ENCODE assay signal across 34 cellular contexts in the genomic region with DNA sequence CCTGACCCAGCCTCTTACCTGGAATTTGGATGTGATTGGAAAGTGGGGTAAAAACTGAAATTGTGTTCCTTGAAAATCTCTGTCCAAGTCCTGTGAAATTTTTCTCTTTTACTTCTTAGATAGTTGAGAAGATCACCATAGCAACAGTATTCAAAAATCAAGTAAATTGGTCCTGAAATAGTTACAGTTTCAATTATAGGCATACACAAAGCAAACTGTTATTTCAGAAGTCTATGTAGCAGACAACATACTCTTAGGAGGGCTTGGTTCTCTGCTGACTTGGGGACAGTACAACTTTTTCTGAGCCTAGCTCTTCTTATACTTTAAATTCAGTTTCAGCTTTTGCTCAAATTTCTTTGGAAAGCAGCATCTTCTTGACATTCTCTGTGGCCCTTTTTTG. TPM values are rescaled to one million over a fixed set of nuclear protein-coding genes. Genes with fewer than 3 reads are reported as not detected.
"Had no signal": no experiment of that assay in that cellular context is flagged by ENCODE, and none has a peak within 500 bp of the region (broad histone marks: within the 10 kb centered on the region; RNA-seq: fewer than 3 reads in every experiment).

No MANE protein-coding gene starts in this region.

- DNase-seq: activated B cell treated with CpG ODN at 0.5 μM for 24 hours; activated CD4-positive, alpha-beta memory T cell treated with anti-CD3 and anti-CD28 coated beads, Interleukin-2, amount 10 ng/mL, durations not matched to agents 7 days and 5 days; activated CD4-positive, alpha-beta T cell treated with anti-CD3 and anti-CD28 coated beads for 48 hours; activated CD4-positive, alpha-beta T cell treated with anti-CD3 and anti-CD28 coated beads, Interleukin-2, amount 10 ng/mL, durations not matched to agents 7 days and 5 days; activated CD4-positive, alpha-beta T cell treated with anti-CD3 and anti-CD28 coated beads, Interleukin-2, amount 50 U/mL, for 48 hours; activated CD4-positive, CD25-positive, alpha-beta regulatory T cell treated with anti-CD3 and anti-CD28 coated beads, Interleukin-2, amount 50 U/mL, for 72 hours; activated CD8-positive, alpha-beta memory T cell treated with anti-CD3 and anti-CD28 coated beads for 24 hours; activated CD8-positive, alpha-beta memory T cell treated with anti-CD3 and anti-CD28 coated beads, Interleukin-2, amount 10 ng/mL, durations not matched to agents 7 days and 5 days; activated CD8-positive, alpha-beta memory T cell treated with anti-CD3 and anti-CD28 coated beads, Interleukin-2, amount 50 U/mL, for 48 hours; activated CD8-positive, alpha-beta T cell treated with anti-CD3 and anti-CD28 coated beads, Interleukin-2, amount 10 ng/mL, durations not matched to agents 7 days and 5 days; activated effector memory CD4-positive, alpha-beta T cell treated with Interleukin-2 at 50 U/mL for 16 hours; activated gamma-delta T cell; activated naive CD4-positive, alpha-beta T cell treated with anti-CD3 and anti-CD28 coated beads, Interleukin-2, amount 10 ng/mL, durations not matched to agents 7 days and 5 days; activated naive CD4-positive, alpha-beta T cell treated with Interleukin-2 at 50 U/mL for 16 hours; activated naive CD8-positive, alpha-beta T cell treated with anti-CD3 and anti-CD28 coated beads, Interleukin-2, amount 10 ng/mL, durations not matched to agents 7 days and 5 days; activated naive CD8-positive, alpha-beta T cell treated with anti-CD3 and anti-CD28 coated beads, Interleukin-2, amount 50 U/mL, for 24 hours; activated T-cell treated with anti-CD3 and anti-CD28 coated beads, Interleukin-2, amount 50 U/mL, for 24 hours; activated T-cell treated with anti-CD3 and anti-CD28 coated beads, Interleukin-2, amount 50 U/mL, for 48 hours; amygdala; anterior cingulate cortex; caudate nucleus; T-helper 2 cell; T-helper 9 cell had no signal

- H3K27me3 ChIP-seq: ascending aorta, cardiac muscle cell had no signal

- H3K9me3 ChIP-seq: ascending aorta had no signal

- H3K27ac ChIP-seq: ascending aorta, cardiac muscle cell, VCaP had no signal

- H3K4me1 ChIP-seq: ascending aorta had no signal

- H3K27me3 Mint-ChIP-seq: activated B cell treated with CpG ODN at 0.5 μM for 24 hours; activated naive CD4-positive, alpha-beta T cell treated with anti-CD3 and anti-CD28 coated beads, Interleukin-2, amount 50 U/mL, for 24 hours; activated naive CD8-positive, alpha-beta T cell; brain had no signal

- H3K9me3 Mint-ChIP-seq: activated CD4-positive, alpha-beta memory T cell treated with anti-CD3 and anti-CD28 coated beads, Interleukin-2, amount 10 ng/mL, durations not matched to agents 7 days and 5 days; activated CD4-positive, alpha-beta T cell treated with anti-CD3 and anti-CD28 coated beads, Interleukin-2, amount 10 ng/mL, durations not matched to agents 7 days and 5 days; activated naive CD4-positive, alpha-beta T cell treated with anti-CD3 and anti-CD28 coated beads, Interleukin-2, amount 10 ng/mL, durations not matched to agents 7 days and 5 days; activated naive CD4-positive, alpha-beta T cell treated with anti-CD3 and anti-CD28 coated beads, Interleukin-2, amount 50 U/mL, for 24 hours; activated naive CD8-positive, alpha-beta T cell treated with anti-CD3 and anti-CD28 coated beads, Interleukin-2, amount 10 ng/mL, durations not matched to agents 7 days and 5 days; activated naive CD8-positive, alpha-beta T cell treated with anti-CD3 and anti-CD28 coated beads, Interleukin-2, amount 50 U/mL, for 24 hours; activated T-cell treated with anti-CD3 and anti-CD28 coated beads, Interleukin-2, amount 50 U/mL, for 24 hours; activated T-helper 2 cell treated with anti-CD3 and anti-CD28 coated beads, Interferon-gamma antibody, Interleukin-2, Interleukin-4, amounts not matched to agents 10 μg/mL and 5 μg/mL and 100 μg/mL, durations not matched to agents 14 hours and 24 hours and 36 hours; T-helper 1 cell treated with Interleukin-12 subunit alpha and Interleukin-12 subunit beta and Interleukin-4 antibody, amounts not matched to agents 30 μg/mL and 1 μg/mL, for 36 hours; T-helper 2 cell treated with Interferon-gamma antibody and Interleukin-4, amounts not matched to agents 5 μg/mL and 100 μg/mL, for 36 hours had no signal

- H3K4me3 ChIP-seq: ascending aorta, cardiac muscle cell had no signal

- H3K4me3 Mint-ChIP-seq: activated B cell treated with CpG ODN at 0.5 μM for 24 hours; activated CD4-positive, alpha-beta memory T cell treated with anti-CD3 and anti-CD28 coated beads, Interleukin-2, amount 10 ng/mL, durations not matched to agents 7 days and 5 days; activated CD4-positive, alpha-beta T cell treated with anti-CD3 and anti-CD28 coated beads, Interleukin-2, amount 10 ng/mL, durations not matched to agents 7 days and 5 days; activated CD8-positive, alpha-beta memory T cell treated with anti-CD3 and anti-CD28 coated beads, Interleukin-2, amount 10 ng/mL, durations not matched to agents 7 days and 5 days; activated CD8-positive, alpha-beta T cell treated with anti-CD3 and anti-CD28 coated beads, Interleukin-2, amount 10 ng/mL, durations not matched to agents 7 days and 5 days; activated naive CD4-positive, alpha-beta T cell treated with anti-CD3 and anti-CD28 coated beads, Interleukin-2, amount 10 ng/mL, durations not matched to agents 7 days and 5 days; activated naive CD4-positive, alpha-beta T cell treated with anti-CD3 and anti-CD28 coated beads, Interleukin-2, amount 50 U/mL, for 24 hours; activated naive CD8-positive, alpha-beta T cell treated with anti-CD3 and anti-CD28 coated beads, Interleukin-2, amount 10 ng/mL, durations not matched to agents 7 days and 5 days; activated naive CD8-positive, alpha-beta T cell treated with anti-CD3 and anti-CD28 coated beads, Interleukin-2, amount 50 U/mL, for 24 hours; activated T-cell treated with anti-CD3 and anti-CD28 coated beads, Interleukin-2, amount 50 U/mL, for 24 hours; brain; T-helper 1 cell treated with Interleukin-12 subunit alpha and Interleukin-12 subunit beta and Interleukin-4 antibody, amounts not matched to agents 30 μg/mL and 1 μg/mL, for 36 hours; T-helper 2 cell treated with Interferon-gamma antibody and Interleukin-4, amounts not matched to agents 5 μg/mL and 100 μg/mL, for 36 hours had no signal

- H3K36me3 ChIP-seq: ascending aorta, cardiac muscle cell had no signal

- H3K4me1 Mint-ChIP-seq: activated CD4-positive, alpha-beta memory T cell treated with anti-CD3 and anti-CD28 coated beads, Interleukin-2, amount 10 ng/mL, durations not matched to agents 7 days and 5 days; brain had no signal

- H3K27ac Mint-ChIP-seq: activated B cell treated with CpG ODN at 0.5 μM for 24 hours; activated CD4-positive, alpha-beta memory T cell treated with anti-CD3 and anti-CD28 coated beads, Interleukin-2, amount 10 ng/mL, durations not matched to agents 7 days and 5 days; activated CD4-positive, alpha-beta T cell treated with anti-CD3 and anti-CD28 coated beads, Interleukin-2, amount 10 ng/mL, durations not matched to agents 7 days and 5 days; activated CD8-positive, alpha-beta memory T cell treated with anti-CD3 and anti-CD28 coated beads, Interleukin-2, amount 10 ng/mL, durations not matched to agents 7 days and 5 days; activated CD8-positive, alpha-beta T cell treated with anti-CD3 and anti-CD28 coated beads, Interleukin-2, amount 10 ng/mL, durations not matched to agents 7 days and 5 days; activated naive CD4-positive, alpha-beta T cell treated with anti-CD3 and anti-CD28 coated beads, Interleukin-2, amount 10 ng/mL, durations not matched to agents 7 days and 5 days; activated naive CD4-positive, alpha-beta T cell treated with anti-CD3 and anti-CD28 coated beads, Interleukin-2, amount 50 U/mL, for 24 hours; activated naive CD8-positive, alpha-beta T cell; activated naive CD8-positive, alpha-beta T cell treated with anti-CD3 and anti-CD28 coated beads, Interleukin-2, amount 50 U/mL, for 24 hours; activated T-cell treated with anti-CD3 and anti-CD28 coated beads, Interleukin-2, amount 50 U/mL, for 24 hours; activated T-helper 2 cell treated with anti-CD3 and anti-CD28 coated beads, Interferon-gamma antibody, Interleukin-2, Interleukin-4, amounts not matched to agents 10 μg/mL and 5 μg/mL and 100 μg/mL, durations not matched to agents 14 hours and 24 hours and 36 hours; brain; T-helper 1 cell treated with Interleukin-12 subunit alpha and Interleukin-12 subunit beta and Interleukin-4 antibody, amounts not matched to agents 30 μg/mL and 1 μg/mL, for 36 hours; T-helper 2 cell treated with Interferon-gamma antibody and Interleukin-4, amounts not matched to agents 5 μg/mL and 100 μg/mL, for 36 hours had no signal

- H3K36me3 Mint-ChIP-seq: activated CD8-positive, alpha-beta memory T cell treated with anti-CD3 and anti-CD28 coated beads, Interleukin-2, amount 10 ng/mL, durations not matched to agents 7 days and 5 days; activated naive CD4-positive, alpha-beta T cell treated with anti-CD3 and anti-CD28 coated beads, Interleukin-2, amount 10 ng/mL, durations not matched to agents 7 days and 5 days; activated naive CD4-positive, alpha-beta T cell treated with anti-CD3 and anti-CD28 coated beads, Interleukin-2, amount 50 U/mL, for 24 hours; activated naive CD8-positive, alpha-beta T cell; activated naive CD8-positive, alpha-beta T cell treated with anti-CD3 and anti-CD28 coated beads, Interleukin-2, amount 10 ng/mL, durations not matched to agents 7 days and 5 days; brain had no signal

- ATAC-seq: activated CD8-positive, alpha-beta memory T cell treated with anti-CD3 and anti-CD28 coated beads, Interleukin-2, amount 10 ng/mL, durations not matched to agents 7 days and 5 days; activated CD8-positive, alpha-beta T cell treated with anti-CD3 and anti-CD28 coated beads, Interleukin-2, amount 10 ng/mL, durations not matched to agents 7 days and 5 days; activated naive CD8-positive, alpha-beta T cell treated with anti-CD3 and anti-CD28 coated beads, Interleukin-2, amount 50 U/mL, for 24 hours had no signal

RNA-seq across cellular contexts. Expression of a gene that starts 38.6 kb away (rescaled TPM):
- total RNA-seq: activated B cell treated with CpG ODN at 0.5 μM for 24 hours; activated CD4-positive, alpha-beta memory T cell treated with anti-CD3 and anti-CD28 coated beads, Interleukin-2, amount 10 ng/mL, durations not matched to agents 7 days and 5 days; activated CD4-positive, alpha-beta T cell treated with anti-CD3 and anti-CD28 coated beads, Interleukin-2, amount 10 ng/mL, durations not matched to agents 7 days and 5 days; activated CD8-positive, alpha-beta memory T cell treated with anti-CD3 and anti-CD28 coated beads, Interleukin-2, amount 10 ng/mL, durations not matched to agents 7 days and 5 days; activated CD8-positive, alpha-beta T cell treated with anti-CD3 and anti-CD28 coated beads, Interleukin-2, amount 10 ng/mL, durations not matched to agents 7 days and 5 days; activated naive CD8-positive, alpha-beta T cell treated with anti-CD3 and anti-CD28 coated beads, Interleukin-2, amount 10 ng/mL, durations not matched to agents 7 days and 5 days; activated T-helper 2 cell treated with anti-CD3 and anti-CD28 coated beads, Interferon-gamma antibody, Interleukin-2, Interleukin-4, amounts not matched to agents 10 μg/mL and 5 μg/mL and 100 μg/mL, durations not matched to agents 14 hours and 24 hours and 36 hours; ascending aorta; bronchial epithelial cell; cardiac muscle cell; cerebellum had no signal
- polyA plus RNA-seq: cardiac muscle cell had no signal

RNA-seq across cellular contexts. Expression of a gene that starts 58.0 kb away (rescaled TPM):
- total RNA-seq: activated B cell treated with CpG ODN at 0.5 μM for 24 hours; activated CD4-positive, alpha-beta memory T cell treated with anti-CD3 and anti-CD28 coated beads, Interleukin-2, amount 10 ng/mL, durations not matched to agents 7 days and 5 days; activated CD4-positive, alpha-beta T cell treated with anti-CD3 and anti-CD28 coated beads, Interleukin-2, amount 10 ng/mL, durations not matched to agents 7 days and 5 days; activated CD8-positive, alpha-beta memory T cell treated with anti-CD3 and anti-CD28 coated beads, Interleukin-2, amount 10 ng/mL, durations not matched to agents 7 days and 5 days; activated CD8-positive, alpha-beta T cell treated with anti-CD3 and anti-CD28 coated beads, Interleukin-2, amount 10 ng/mL, durations not matched to agents 7 days and 5 days; activated naive CD8-positive, alpha-beta T cell treated with anti-CD3 and anti-CD28 coated beads, Interleukin-2, amount 10 ng/mL, durations not matched to agents 7 days and 5 days; activated T-helper 2 cell treated with anti-CD3 and anti-CD28 coated beads, Interferon-gamma antibody, Interleukin-2, Interleukin-4, amounts not matched to agents 10 μg/mL and 5 μg/mL and 100 μg/mL, durations not matched to agents 14 hours and 24 hours and 36 hours; ascending aorta; bronchial epithelial cell; cardiac muscle cell; cerebellum had no signal
- polyA plus RNA-seq: cardiac muscle cell had no signal
